ENCODE assay signal across 22 cellular contexts in genomic region chr21:31721381-31721780, GRCh38. TPM values are rescaled to one million over a fixed set of nuclear protein-coding genes. Genes with fewer than 3 reads are reported as not detected.
A peak's percentile ranks its signal among the peaks of the same experiment; 100 is the strongest.
DNase-seq lines count a peak whose midpoint lies in the region; ATAC-seq, FAIRE-seq and TF ChIP-seq lines count a peak whose summit lies in the region.
"Had no signal": no experiment of that assay in that cellular context is flagged by ENCODE, and none has a peak within 500 bp of the region (broad histone marks: within the 10 kb centered on the region; RNA-seq: fewer than 3 reads in every experiment).

No MANE protein-coding gene starts in this region.

- no peaks in the 10 kb centered on the region for H3K27me3 Mint-ChIP-seq in activated naive CD4-positive, alpha-beta T cell treated with anti-CD3 and anti-CD28 coated beads, Interleukin-2, amount 50 U/mL, for 24 hours
- peaks cover 0 to 2% (median 0%) of the 10 kb centered on the region in 3 donors for H3K27me3 Mint-ChIP-seq in immature natural killer cell (ENCODE audit: low read depth in 3 of 3)

- H3K79me2 ChIP-seq in trophoblast cell (ENCODE audit: control insufficient read depth, insufficient read depth, low read length, poor library complexity): peaks cover 12% of the 10 kb centered on the region

- no peak overlapping the region for H2BK12ac ChIP-seq in trophoblast cell (ENCODE audit: low read length)

- H2AFZ ChIP-seq in trophoblast cell (ENCODE audit: insufficient read depth, low read length, poor library complexity): no peak overlapping the region
- H2AFZ ChIP-seq: GM23248 had no signal

- H3K27me3 ChIP-seq in trophoblast cell (ENCODE audit: insufficient read depth, low read length) (no peaks in the 10 kb centered on the region), gastroesophageal sphincter (no peaks in the 10 kb centered on the region)
- H3K27me3 ChIP-seq: Peyer's patch, SJCRH30 had no signal

- H2BK120ac ChIP-seq in trophoblast cell (ENCODE audit: insufficient read depth, low read length, poor library complexity): no peak overlapping the region

- H3K18ac ChIP-seq in trophoblast cell (ENCODE audit: low read length): no peak overlapping the region

- no peak overlapping the region for H4K91ac ChIP-seq in trophoblast cell (ENCODE audit: low read depth, low read length)

- H3K4me3 Mint-ChIP-seq in activated naive CD4-positive, alpha-beta T cell treated with anti-CD3 and anti-CD28 coated beads, Interleukin-2, amount 50 U/mL, for 24 hours: peak overlapping the region; percentile 61
- H3K4me3 Mint-ChIP-seq in immature natural killer cell: peak overlapping the region in 3 of 5 donors; percentile 23 to 57 (median 27)

- TF ChIP-seq POLR2A in gastroesophageal sphincter (IDR thresholded peaks at IDR 0.05): no peak

- H3K4ac ChIP-seq in trophoblast cell (ENCODE audit: low read depth, low read length): peak overlapping the region; percentile 36

- H4K8ac ChIP-seq in trophoblast cell (ENCODE audit: low read depth, low read length): no peak overlapping the region

- no peak overlapping the region for H2BK5ac ChIP-seq in trophoblast cell (ENCODE audit: low read depth, low read length, poor library complexity)

- H3K9me3 Mint-ChIP-seq in activated naive CD4-positive, alpha-beta T cell treated with anti-CD3 and anti-CD28 coated beads, Interleukin-2, amount 50 U/mL, for 24 hours: no peaks in the 10 kb centered on the region
- no peaks in the 10 kb centered on the region for H3K9me3 Mint-ChIP-seq in immature natural killer cell

- H3K79me1 ChIP-seq in trophoblast cell (ENCODE audit: low read length): no peaks in the 10 kb centered on the region

- no peak overlapping the region for H3K4me2 ChIP-seq in trophoblast cell (ENCODE audit: low read length)

- no peaks in the 10 kb centered on the region for H3K9me3 ChIP-seq in trophoblast cell (ENCODE audit: insufficient read depth, low read depth, low read length)
- H3K9me3 ChIP-seq in gastroesophageal sphincter: no peaks in the 10 kb centered on the region
- H3K9me3 ChIP-seq: Peyer's patch, SJCRH30 had no signal

- H3K4me3 ChIP-seq in trophoblast cell (ENCODE audit: low read depth, low read length) (no peak overlapping the region), gastroesophageal sphincter (no peak overlapping the region)
- H3K4me3 ChIP-seq: GM23248, Peyer's patch, SJCRH30 had no signal

- no CpG with 5 or more reads among the region's 4 CpGs for WGBS in trophoblast cell (ENCODE audit: extremely low coverage, insufficient coverage, insufficient read length)
- 78 to 81% methylated on average over 4 of the region's 4 CpGs for WGBS in gastroesophageal sphincter (ENCODE audit: low coverage in 1 of 2), 2 donors

- no peak for FAIRE-seq in HTR-8/SVneo (lab: Jason Lieb, UNC)

- H3K4me1 Mint-ChIP-seq in activated naive CD4-positive, alpha-beta T cell treated with anti-CD3 and anti-CD28 coated beads, Interleukin-2, amount 50 U/mL, for 24 hours: peaks cover 84% of the 10 kb centered on the region
- peaks cover 68 to 87% of the 10 kb centered on the region in 2 donors for H3K4me1 Mint-ChIP-seq in immature natural killer cell

- H3K4me1 ChIP-seq in trophoblast cell (ENCODE audit: control insufficient read depth in 1 of 2, insufficient read depth in 2 of 2, low read length in 2 of 2): no peaks in the 10 kb centered on the region
- peaks cover 0 to 56% (median 3%) of the 10 kb centered on the region in 3 donors for H3K4me1 ChIP-seq in gastroesophageal sphincter
- H3K4me1 ChIP-seq: SJCRH30 had no signal

- peaks cover 4% of the 10 kb centered on the region for H3K36me3 Mint-ChIP-seq in activated naive CD4-positive, alpha-beta T cell treated with anti-CD3 and anti-CD28 coated beads, Interleukin-2, amount 50 U/mL, for 24 hours
- no peaks in the 10 kb centered on the region for H3K36me3 Mint-ChIP-seq in immature natural killer cell

- no peak for TF ChIP-seq CTCF in gastroesophageal sphincter (IDR thresholded peaks at IDR 0.05)

- TF ChIP-seq EP300 in gastroesophageal sphincter (IDR thresholded peaks at IDR 0.05): no peak

- H4K12ac ChIP-seq in trophoblast cell (ENCODE audit: low read depth, low read length): no peak overlapping the region

- no peak overlapping the region for H3K9ac ChIP-seq in trophoblast cell (ENCODE audit: low read length)
- H3K9ac ChIP-seq: GM23248 had no signal

- no peak for DNase-seq in activated naive CD4-positive, alpha-beta T cell treated with anti-CD3 and anti-CD28 coated beads, Interleukin-2, amount 50 U/mL, for 16 hours
- DNase-seq in OCI-M1 (lab: John Stamatoyannopoulos, UW) (peak; percentile 11), immature natural killer cell (no peak), trophoblast cell (peak in 1 of 2 donors; percentile 34), HTR-8/SVneo (ENCODE audit: insufficient read length, low spot score) (no peak)
- DNase-seq: DMS 273 treated with DMSO at 0.1 percent for 48 hours; DMS79 treated with DMSO at 0.1 percent for 48 hours; GM23248; HCEC 1CT; MM.1S; NCI-H1105; NCI-H2029 treated with DMSO at 0.1 percent for 48 hours; NCI-H2171; NCI-H345; NCI-H524; NCI-H774; NK-92 treated with Interleukin-12 subunit alpha and Interleukin-12 subunit beta, amount 100 ng/mL, for 24 hours; Peyer's patch; SJCRH30 had no signal

- no peak overlapping the region for H2AK5ac ChIP-seq in trophoblast cell (ENCODE audit: low read length)

- peak overlapping the region; percentile 70 for H3K27ac Mint-ChIP-seq in activated naive CD4-positive, alpha-beta T cell treated with anti-CD3 and anti-CD28 coated beads, Interleukin-2, amount 50 U/mL, for 24 hours
- peak overlapping the region in 1 of 6 donors; percentile 23 for H3K27ac Mint-ChIP-seq in immature natural killer cell

- ATAC-seq in gastroesophageal sphincter (no peak), HG03469 (IDR thresholded peaks at IDR 0.05; ENCODE audit: unreplicated experiment) (no peak)

- H3K36me3 ChIP-seq in trophoblast cell (ENCODE audit: control insufficient read depth in 1 of 2, insufficient read depth in 2 of 2, low read length in 2 of 2) (peaks cover 0 to 2% of the 10 kb centered on the region in 2 experiments), gastroesophageal sphincter (no peaks in the 10 kb centered on the region)
- H3K36me3 ChIP-seq: Peyer's patch had no signal

- H3K23ac ChIP-seq in trophoblast cell (ENCODE audit: low read length): no peak overlapping the region

- H3K14ac ChIP-seq in trophoblast cell (ENCODE audit: low read length): no peak overlapping the region

- H3K27ac ChIP-seq in trophoblast cell (ENCODE audit: low read depth, low read length) (no peak overlapping the region), gastroesophageal sphincter (no peak overlapping the region)
- H3K27ac ChIP-seq: GM23248, Peyer's patch, SJCRH30 had no signal

RNA-seq across cellular contexts. Expression of gene SCAF4, which starts 10.5 kb away (rescaled TPM):
- 10 to 100 TPM in 2 of 3 donors, 1 to 10 TPM in 1; 9.3 to 33.3 (median 10.7) TPM for polyA plus RNA-seq in immature natural killer cell
- 27.5 and 27.9 TPM in 2 replicates for polyA plus RNA-seq in trophoblast cell (2013)
- 10 to 100 TPM; 10.7 to 19.9 (median 16.1) TPM for total RNA-seq in gastroesophageal sphincter
